22 cellular contexts compared by ENCODE assay signal in genomic region chr15:86664581-86664980, GRCh38.
DNase-seq lines count a peak whose midpoint lies in the region; ATAC-seq, FAIRE-seq and TF ChIP-seq lines count a peak whose summit lies in the region.
"Had no signal": no experiment of that assay in that cellular context is flagged by ENCODE, and none has a peak within 500 bp of the region (broad histone marks: within the 10 kb centered on the region; RNA-seq: fewer than 3 reads in every experiment).

No MANE protein-coding gene starts in this region.

- H3K4me3 ChIP-seq in kidney (ENCODE audit: low read length in 2 of 2) (no peak overlapping the region), neuronal stem cell (ENCODE audit: low read length in 2 of 2) (no peak overlapping the region)
- H3K4me3 ChIP-seq: A549; BLaER1 treated with 17β-estradiol and CSF1 and Interleukin-3, amounts not matched to agents 10 nM and 100 nM had no signal

- no peaks in the 10 kb centered on the region for H3K27me3 ChIP-seq in neuronal stem cell (ENCODE audit: control insufficient read depth in 3 of 3, insufficient read depth in 3 of 3, low read depth in 1 of 3, low read length in 3 of 3)
- H3K27me3 ChIP-seq: BLaER1 treated with 17β-estradiol and CSF1 and Interleukin-3, amounts not matched to agents 10 nM and 100 nM had no signal

- H4K91ac ChIP-seq in neuronal stem cell (ENCODE audit: low read depth, low read length, poor library complexity) = no peak overlapping the region

- TF ChIP-seq CTCF in WTC11 (IDR thresholded peaks at IDR 0.05) (no peak), kidney (IDR thresholded peaks at IDR 0.05; ENCODE audit: borderline replicate concordance, extremely low read depth, insufficient read depth) (no peak)

- FAIRE-seq in endometrium (lab: Jason Lieb, UNC) (peak; percentile 23), kidney (lab: Jason Lieb, UNC) (peak; percentile 68)
- FAIRE-seq: A549, D721Med, G401.6, GM12891, GM19239 had no signal

- H2BK5ac ChIP-seq in neuronal stem cell (ENCODE audit: low read length) = no peak overlapping the region

- intact Hi-C loops in kidney (cut with DNase I) = no loop called here

- peaks cover 15% of the 10 kb centered on the region for H3K4me1 Mint-ChIP-seq in WTC11
- H3K4me1 Mint-ChIP-seq in naive thymus-derived CD8-positive, alpha-beta T cell = peaks cover 6 to 17% (median 12%) of the 10 kb centered on the region in 4 donors
- H3K4me1 Mint-ChIP-seq: B cell had no signal

- no peaks in the 10 kb centered on the region for H3K79me1 ChIP-seq in neuronal stem cell (ENCODE audit: low read depth, low read length)

- no peak for ATAC-seq in WTC11
- ATAC-seq in GM19452 (IDR thresholded peaks at IDR 0.05; ENCODE audit: unreplicated experiment) = no peak
- ATAC-seq in naive thymus-derived CD8-positive, alpha-beta T cell = no peak
- ATAC-seq: A549; CD8-positive, alpha-beta T cell had no signal

- H3K4me1 ChIP-seq in kidney (ENCODE audit: control insufficient read depth in 1 of 2, insufficient read depth in 1 of 2, low read depth in 1 of 2, low read length in 2 of 2) (no peaks in the 10 kb centered on the region), neuronal stem cell (ENCODE audit: control insufficient read depth in 2 of 2, insufficient read depth in 1 of 2, low read depth in 1 of 2, low read length in 2 of 2) (peaks cover 3 to 17% of the 10 kb centered on the region in 2 donors)
- H3K4me1 ChIP-seq: A549; BLaER1 treated with 17β-estradiol and CSF1 and Interleukin-3, amounts not matched to agents 10 nM and 100 nM; Caco-2 had no signal

- H4K8ac ChIP-seq in neuronal stem cell (ENCODE audit: low read depth, low read length) = no peak overlapping the region

- no peaks in the 10 kb centered on the region for H3K36me3 Mint-ChIP-seq in WTC11
- H3K36me3 Mint-ChIP-seq in naive thymus-derived CD8-positive, alpha-beta T cell = peaks cover 0 to 4% (median 1%) of the 10 kb centered on the region in 3 donors
- H3K36me3 Mint-ChIP-seq: CD8-positive, alpha-beta T cell had no signal

- H2AFZ ChIP-seq in neuronal stem cell (ENCODE audit: low read length) = no peak overlapping the region

- H3K23ac ChIP-seq in neuronal stem cell (ENCODE audit: low read depth, low read length, poor library complexity) = no peak overlapping the region

- H3K36me3 ChIP-seq in kidney (ENCODE audit: control insufficient read depth in 1 of 2, insufficient read depth in 2 of 2, low read length in 2 of 2) (no peaks in the 10 kb centered on the region), neuronal stem cell (replicated peaks in 1 of 2; ENCODE audit: control insufficient read depth in 2 of 2, insufficient read depth in 2 of 2, low read length in 2 of 2) (no peaks in the 10 kb centered on the region)
- H3K36me3 ChIP-seq: BLaER1 treated with 17β-estradiol and CSF1 and Interleukin-3, amounts not matched to agents 10 nM and 100 nM had no signal

- H2BK120ac ChIP-seq in neuronal stem cell (ENCODE audit: low read depth, low read length) = no peak overlapping the region

- CTCF ChIA-PET in WTC11 (lab: Charles Lee) = no interaction called here

- no peak overlapping the region for H3K18ac ChIP-seq in neuronal stem cell (ENCODE audit: low read length)

- H3K9me3 ChIP-seq in kidney (ENCODE audit: control insufficient read depth in 1 of 2, low read length in 2 of 2) = no peaks in the 10 kb centered on the region
- peaks cover 0 to 1% of the 10 kb centered on the region in 2 donors for H3K9me3 ChIP-seq in neuronal stem cell (replicated peaks in 1 of 2; ENCODE audit: control insufficient read depth in 2 of 2, insufficient read depth in 1 of 2, low read depth in 1 of 2, low read length in 2 of 2)
- H3K9me3 ChIP-seq: A549; BLaER1 treated with 17β-estradiol and CSF1 and Interleukin-3, amounts not matched to agents 10 nM and 100 nM; Caco-2 had no signal

- peaks cover 11% of the 10 kb centered on the region for H3K9me3 Mint-ChIP-seq in WTC11
- H3K9me3 Mint-ChIP-seq in naive thymus-derived CD8-positive, alpha-beta T cell = peaks cover 0 to 3% (median 0%) of the 10 kb centered on the region in 9 donors
- H3K9me3 Mint-ChIP-seq: CD4-positive, alpha-beta T cell; CD8-positive, alpha-beta T cell had no signal

- no peak overlapping the region for H3K27ac ChIP-seq in kidney (ENCODE audit: low read depth in 2 of 2, low read length in 2 of 2)
- H3K27ac ChIP-seq in neuronal stem cell (replicated peaks; ENCODE audit: low read length) = no peak overlapping the region
- H3K27ac ChIP-seq: 22Rv1; A549; BLaER1 treated with 17β-estradiol and CSF1 and Interleukin-3, amounts not matched to agents 10 nM and 100 nM; C4-2B had no signal

- no peak overlapping the region for H3K27ac Mint-ChIP-seq in WTC11
- H3K27ac Mint-ChIP-seq in naive thymus-derived CD8-positive, alpha-beta T cell = no peak overlapping the region
- H3K27ac Mint-ChIP-seq: B cell; CD4-positive, alpha-beta T cell; CD8-positive, alpha-beta T cell had no signal

- no peak overlapping the region for H3K14ac ChIP-seq in neuronal stem cell (ENCODE audit: low read length)

- no peaks in the 10 kb centered on the region for H3K27me3 Mint-ChIP-seq in WTC11 (ENCODE audit: low read depth)
- H3K27me3 Mint-ChIP-seq in naive thymus-derived CD8-positive, alpha-beta T cell = peaks cover 0 to 1% (median 0%) of the 10 kb centered on the region in 5 donors
- H3K27me3 Mint-ChIP-seq: B cell; CD4-positive, alpha-beta T cell had no signal

- no peak overlapping the region for H2AK5ac ChIP-seq in neuronal stem cell (ENCODE audit: low read depth, low read length)

- H2BK15ac ChIP-seq in neuronal stem cell (ENCODE audit: low read length) = no peak overlapping the region

- no peak overlapping the region for H2BK12ac ChIP-seq in neuronal stem cell (ENCODE audit: low read length)

- H3K4me2 ChIP-seq in neuronal stem cell (ENCODE audit: insufficient read depth, low read length, poor library complexity, severe bottlenecking) = no peak overlapping the region
- H3K4me2 ChIP-seq: A549; BLaER1 treated with 17β-estradiol and CSF1 and Interleukin-3, amounts not matched to agents 10 nM and 100 nM had no signal

- DNase-seq in WTC11 (ENCODE audit: low spot score) (no peak), kidney (no peak), neuronal stem cell (ENCODE audit: low spot score) (no peak)
- DNase-seq in naive thymus-derived CD8-positive, alpha-beta T cell = no peak
- DNase-seq: AML-193; Caco-2; Calu3; CD4-positive, alpha-beta T cell; CD8-positive, alpha-beta T cell; DMS79 treated with DMSO at 0.1 percent for 48 hours; GF-D8 had no signal

- H3K9ac ChIP-seq in kidney (ENCODE audit: low read length in 2 of 2) (no peak overlapping the region), neuronal stem cell (ENCODE audit: low read depth, low read length, poor library complexity) (no peak overlapping the region)
- H3K9ac ChIP-seq: BLaER1 treated with 17β-estradiol and CSF1 and Interleukin-3, amounts not matched to agents 10 nM and 100 nM had no signal

- no CpG with 5 or more reads among the region's 1 CpG for WGBS in neuronal stem cell (ENCODE audit: extremely low coverage in 2 of 2, insufficient read length in 2 of 2, insufficient replicate concordance in 1 of 2), 2 donors

- no peak overlapping the region for H3K4ac ChIP-seq in neuronal stem cell (ENCODE audit: low read length)

- POLR2A ChIA-PET in WTC11 (lab: Charles Lee) = no interaction called here
- POLR2A ChIA-PET in naive thymus-derived CD8-positive, alpha-beta T cell (lab: Charles Lee) = no interaction called here

- H3K4me3 Mint-ChIP-seq in WTC11 = no peak overlapping the region
- H3K4me3 Mint-ChIP-seq in naive thymus-derived CD8-positive, alpha-beta T cell = no peak overlapping the region
- H3K4me3 Mint-ChIP-seq: B cell; CD4-positive, alpha-beta T cell; CD8-positive, alpha-beta T cell had no signal

TF ChIP-seq in WTC11, 78 proteins besides CTCF, POLR2A, EP300 and RAD21 (continues in another document):
- TF ChIP-seq AR (CRISPR knock-in tag; IDR thresholded peaks at IDR 0.05) = no peak
- no peak for TF ChIP-seq RORB (CRISPR knock-in tag; IDR thresholded peaks at IDR 0.05)
- TF ChIP-seq, protein P1, sequence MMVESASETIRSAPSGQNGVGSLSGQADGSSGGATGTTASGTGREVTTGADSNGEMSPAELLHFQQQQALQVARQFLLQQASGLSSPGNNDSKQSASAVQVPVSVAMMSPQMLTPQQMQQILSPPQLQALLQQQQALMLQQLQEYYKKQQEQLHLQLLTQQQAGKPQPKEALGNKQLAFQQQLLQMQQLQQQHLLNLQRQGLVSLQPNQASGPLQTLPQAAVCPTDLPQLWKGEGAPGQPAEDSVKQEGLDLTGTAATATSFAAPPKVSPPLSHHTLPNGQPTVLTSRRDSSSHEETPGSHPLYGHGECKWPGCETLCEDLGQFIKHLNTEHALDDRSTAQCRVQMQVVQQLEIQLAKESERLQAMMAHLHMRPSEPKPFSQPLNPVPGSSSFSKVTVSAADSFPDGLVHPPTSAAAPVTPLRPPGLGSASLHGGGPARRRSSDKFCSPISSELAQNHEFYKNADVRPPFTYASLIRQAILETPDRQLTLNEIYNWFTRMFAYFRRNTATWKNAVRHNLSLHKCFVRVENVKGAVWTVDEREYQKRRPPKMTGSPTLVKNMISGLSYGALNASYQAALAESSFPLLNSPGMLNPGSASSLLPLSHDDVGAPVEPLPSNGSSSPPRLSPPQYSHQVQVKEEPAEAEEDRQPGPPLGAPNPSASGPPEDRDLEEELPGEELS (CRISPR knock-in tag; IDR thresholded peaks at IDR 0.05) = no peak
- peak; percentile 94 for TF ChIP-seq HMGA2 (CRISPR knock-in tag; IDR thresholded peaks at IDR 0.05)
- TF ChIP-seq TP53 (CRISPR knock-in tag; IDR thresholded peaks at IDR 0.05) = no peak
